Comparison of ENCODE assay signal across 2 cellular contexts in genomic region chr16:30925646-30926332, GRCh38.
TF ChIP-seq lines count a peak whose summit lies in the region.

No MANE protein-coding gene starts in this region.

TF ChIP-seq in SK-N-SH, 30 proteins besides CTCF, POLR2A, EP300 and RAD21 (continued from another document):
- TF ChIP-seq REST (IDR thresholded peaks at IDR 0.05; ENCODE audit: low read depth, low read length) (no peak), POLR2AphosphoS5 (IDR thresholded peaks at IDR 0.05; ENCODE audit: low read depth, low read length) (no peak)

TF ChIP-seq in SK-N-SH treated with all-trans-retinoic acid at 6 μM for 48 hours, 23 proteins besides CTCF, POLR2A, EP300 and RAD21 (continued from another document):
- TF ChIP-seq, protein P1, sequence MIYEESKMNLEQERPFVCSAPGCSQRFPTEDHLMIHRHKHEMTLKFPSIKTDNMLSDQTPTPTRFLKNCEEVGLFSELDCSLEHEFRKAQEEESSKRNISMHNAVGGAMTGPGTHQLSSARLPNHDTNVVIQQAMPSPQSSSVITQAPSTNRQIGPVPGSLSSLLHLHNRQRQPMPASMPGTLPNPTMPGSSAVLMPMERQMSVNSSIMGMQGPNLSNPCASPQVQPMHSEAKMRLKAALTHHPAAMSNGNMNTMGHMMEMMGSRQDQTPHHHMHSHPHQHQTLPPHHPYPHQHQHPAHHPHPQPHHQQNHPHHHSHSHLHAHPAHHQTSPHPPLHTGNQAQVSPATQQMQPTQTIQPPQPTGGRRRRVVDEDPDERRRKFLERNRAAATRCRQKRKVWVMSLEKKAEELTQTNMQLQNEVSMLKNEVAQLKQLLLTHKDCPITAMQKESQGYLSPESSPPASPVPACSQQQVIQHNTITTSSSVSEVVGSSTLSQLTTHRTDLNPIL (CRISPR knock-in tag; IDR thresholded peaks at IDR 0.05; ENCODE audit: low read depth), result no peak
- TF ChIP-seq BACH2 (CRISPR knock-in tag; IDR thresholded peaks at IDR 0.05; ENCODE audit: borderline replicate concordance) (no peak), ZNF70 (CRISPR knock-in tag; IDR thresholded peaks at IDR 0.05) (no peak), TOX (CRISPR knock-in tag; IDR thresholded peaks at IDR 0.05; ENCODE audit: borderline replicate concordance) (no peak), ZFP30 (CRISPR knock-in tag; IDR thresholded peaks at IDR 0.05) (no peak), ZNF565 (CRISPR knock-in tag; conservative IDR thresholded peaks at IDR 0.05; ENCODE audit: low read depth) (no peak), ARNTL (CRISPR knock-in tag; IDR thresholded peaks at IDR 0.05; ENCODE audit: borderline replicate concordance, low read depth) (no peak), ZNF8 (CRISPR knock-in tag; IDR thresholded peaks at IDR 0.05) (no peak), ISL1 (CRISPR knock-in tag; IDR thresholded peaks at IDR 0.05) (no peak), SNAI2 (CRISPR knock-in tag; IDR thresholded peaks at IDR 0.05) (no peak), GLIS3 (CRISPR knock-in tag; IDR thresholded peaks at IDR 0.05) (no peak)
- TF ChIP-seq, protein P2, sequence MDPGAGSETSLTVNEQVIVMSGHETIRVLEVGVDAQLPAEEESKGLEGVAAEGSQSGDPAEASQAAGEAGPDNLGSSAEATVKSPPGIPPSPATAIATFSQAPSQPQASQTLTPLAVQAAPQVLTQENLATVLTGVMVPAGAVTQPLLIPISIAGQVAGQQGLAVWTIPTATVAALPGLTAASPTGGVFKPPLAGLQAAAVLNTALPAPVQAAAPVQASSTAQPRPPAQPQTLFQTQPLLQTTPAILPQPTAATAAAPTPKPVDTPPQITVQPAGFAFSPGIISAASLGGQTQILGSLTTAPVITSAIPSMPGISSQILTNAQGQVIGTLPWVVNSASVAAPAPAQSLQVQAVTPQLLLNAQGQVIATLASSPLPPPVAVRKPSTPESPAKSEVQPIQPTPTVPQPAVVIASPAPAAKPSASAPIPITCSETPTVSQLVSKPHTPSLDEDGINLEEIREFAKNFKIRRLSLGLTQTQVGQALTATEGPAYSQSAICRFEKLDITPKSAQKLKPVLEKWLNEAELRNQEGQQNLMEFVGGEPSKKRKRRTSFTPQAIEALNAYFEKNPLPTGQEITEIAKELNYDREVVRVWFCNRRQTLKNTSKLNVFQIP (CRISPR knock-in tag; IDR thresholded peaks at IDR 0.05; ENCODE audit: borderline replicate concordance, low read depth), result no peak
- TF ChIP-seq, protein P3, sequence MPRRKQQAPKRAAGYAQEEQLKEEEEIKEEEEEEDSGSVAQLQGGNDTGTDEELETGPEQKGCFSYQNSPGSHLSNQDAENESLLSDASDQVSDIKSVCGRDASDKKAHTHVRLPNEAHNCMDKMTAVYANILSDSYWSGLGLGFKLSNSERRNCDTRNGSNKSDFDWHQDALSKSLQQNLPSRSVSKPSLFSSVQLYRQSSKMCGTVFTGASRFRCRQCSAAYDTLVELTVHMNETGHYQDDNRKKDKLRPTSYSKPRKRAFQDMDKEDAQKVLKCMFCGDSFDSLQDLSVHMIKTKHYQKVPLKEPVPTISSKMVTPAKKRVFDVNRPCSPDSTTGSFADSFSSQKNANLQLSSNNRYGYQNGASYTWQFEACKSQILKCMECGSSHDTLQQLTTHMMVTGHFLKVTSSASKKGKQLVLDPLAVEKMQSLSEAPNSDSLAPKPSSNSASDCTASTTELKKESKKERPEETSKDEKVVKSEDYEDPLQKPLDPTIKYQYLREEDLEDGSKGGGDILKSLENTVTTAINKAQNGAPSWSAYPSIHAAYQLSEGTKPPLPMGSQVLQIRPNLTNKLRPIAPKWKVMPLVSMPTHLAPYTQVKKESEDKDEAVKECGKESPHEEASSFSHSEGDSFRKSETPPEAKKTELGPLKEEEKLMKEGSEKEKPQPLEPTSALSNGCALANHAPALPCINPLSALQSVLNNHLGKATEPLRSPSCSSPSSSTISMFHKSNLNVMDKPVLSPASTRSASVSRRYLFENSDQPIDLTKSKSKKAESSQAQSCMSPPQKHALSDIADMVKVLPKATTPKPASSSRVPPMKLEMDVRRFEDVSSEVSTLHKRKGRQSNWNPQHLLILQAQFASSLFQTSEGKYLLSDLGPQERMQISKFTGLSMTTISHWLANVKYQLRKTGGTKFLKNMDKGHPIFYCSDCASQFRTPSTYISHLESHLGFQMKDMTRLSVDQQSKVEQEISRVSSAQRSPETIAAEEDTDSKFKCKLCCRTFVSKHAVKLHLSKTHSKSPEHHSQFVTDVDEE (CRISPR knock-in tag; IDR thresholded peaks at IDR 0.05), result no peak
TF ChIP-seq in SK-N-SH treated with all-trans-retinoic acid at 6 μM for 48 hours: peak in this region for 0.
